11 cellular contexts compared by ENCODE assay signal in genomic region chr22:15713600-15713999, GRCh38. TPM values are rescaled to one million over a fixed set of nuclear protein-coding genes. Genes with fewer than 3 reads are reported as not detected.
A peak's percentile ranks its signal among the peaks of the same experiment; 100 is the strongest.
DNase-seq lines count a peak whose midpoint lies in the region; ATAC-seq and TF ChIP-seq lines count a peak whose summit lies in the region.
"Not testable (repeated sequence)": the region's sequence is repeated elsewhere in the genome, so short reads cannot be mapped to it uniquely, and the experiment has no call there.
"Had no signal": no experiment of that assay in that cellular context is flagged by ENCODE, and none has a peak within 500 bp of the region (broad histone marks: within the 10 kb centered on the region; RNA-seq: fewer than 3 reads in every experiment).

No MANE protein-coding gene starts in this region.

- not testable (repeated sequence) for TF ChIP-seq CTCF in RWPE2 (IDR thresholded peaks at IDR 0.05; ENCODE audit: poor library complexity, severe bottlenecking); esophagus muscularis mucosa (IDR thresholded peaks at IDR 0.05); mucosa of descending colon (IDR thresholded peaks at IDR 0.05); spleen (IDR thresholded peaks at IDR 0.05 in 8 of 11, conservative IDR thresholded peaks at IDR 0.05 in 3 of 11)

- ATAC-seq in RWPE2 (ENCODE audit: low read depth); left ventricle myocardium superior: not testable (repeated sequence)
- ATAC-seq in mucosa of descending colon = peak; percentile 18

- not testable (repeated sequence) for TF ChIP-seq POLR2A in esophagus muscularis mucosa (IDR thresholded peaks at IDR 0.05; ENCODE audit: low read depth); spleen (IDR thresholded peaks at IDR 0.05)

- H3K4me1 ChIP-seq in RWPE2 (ENCODE audit: insufficient read depth, poor library complexity, severe bottlenecking); esophagus muscularis mucosa; mucosa of descending colon (ENCODE audit: low read depth); spleen: not testable (repeated sequence)

- DNase-seq in RWPE2 (ENCODE audit: low spot score) (peak; percentile 60), ecto neural progenitor cell (ENCODE audit: low spot score) (peak; percentile 23), esophagus muscularis mucosa (ENCODE audit: extremely low spot score) (peak; percentile 84), left ventricle myocardium superior (peak; percentile 14), spleen (peak; percentile 82)
- DNase-seq in mucosa of descending colon = not testable (repeated sequence)

- H3K4me3 ChIP-seq in RWPE2 (ENCODE audit: severe bottlenecking); esophagus muscularis mucosa; mucosa of descending colon; spleen: not testable (repeated sequence)

- H3K27me3 ChIP-seq in RWPE2 (ENCODE audit: insufficient read depth, poor library complexity, severe bottlenecking); esophagus muscularis mucosa; spleen (replicated peaks in 1 of 7): not testable (repeated sequence)

- H3K9me3 ChIP-seq in RWPE2 (ENCODE audit: severe bottlenecking); esophagus muscularis mucosa; spleen: not testable (repeated sequence)
- peaks cover 12% of the 10 kb centered on the region for H3K9me3 ChIP-seq in mucosa of descending colon

- H3K27ac ChIP-seq in RWPE2 (ENCODE audit: poor library complexity, severe bottlenecking); esophagus muscularis mucosa (replicated peaks in 1 of 4); spleen: not testable (repeated sequence)

- TF ChIP-seq EP300 in esophagus muscularis mucosa (IDR thresholded peaks at IDR 0.05) = not testable (repeated sequence)

- 80% methylated on average over 3 of the region's 4 CpGs for WGBS in esophagus muscularis mucosa
- 75 to 97% (median 90%) methylated on average over 2 to 4 of the region's 4 CpGs for WGBS in spleen, 5 donors

- not testable (repeated sequence) for H3K36me3 ChIP-seq in RWPE2 (ENCODE audit: low read depth); esophagus muscularis mucosa; mucosa of descending colon (ENCODE audit: low read depth); spleen

- intact Hi-C loops in esophagus muscularis mucosa (cut with DNase I); left ventricle myocardium superior (cut with micrococcal nuclease); mucosa of descending colon (cut with DNase I, micrococcal nuclease); spleen (cut with DNase I; ENCODE audit: low total_unique reads): not testable (repeated sequence)

RNA-seq across cellular contexts. Expression of gene POTEH, which starts 23.8 kb away (rescaled TPM):
- total RNA-seq in esophagus muscularis mucosa (not detected), left ventricle myocardium superior (not detected), mucosa of descending colon (not detected), spleen (1 to 10 TPM in 1 of 7 donors, under 1 TPM in 2, not detected in 4; 0.52 to 1.1 (median 0.72) TPM)
- polyA plus RNA-seq in spleen = not detected
- total RNA-seq: Calu3; CD4-positive, alpha-beta memory T cell; G401; GM23338; H9 had no signal
- polyA plus RNA-seq: CD4-positive, alpha-beta memory T cell; GM23338 had no signal
